8 cellular contexts compared by ENCODE assay signal in the genomic region with DNA sequence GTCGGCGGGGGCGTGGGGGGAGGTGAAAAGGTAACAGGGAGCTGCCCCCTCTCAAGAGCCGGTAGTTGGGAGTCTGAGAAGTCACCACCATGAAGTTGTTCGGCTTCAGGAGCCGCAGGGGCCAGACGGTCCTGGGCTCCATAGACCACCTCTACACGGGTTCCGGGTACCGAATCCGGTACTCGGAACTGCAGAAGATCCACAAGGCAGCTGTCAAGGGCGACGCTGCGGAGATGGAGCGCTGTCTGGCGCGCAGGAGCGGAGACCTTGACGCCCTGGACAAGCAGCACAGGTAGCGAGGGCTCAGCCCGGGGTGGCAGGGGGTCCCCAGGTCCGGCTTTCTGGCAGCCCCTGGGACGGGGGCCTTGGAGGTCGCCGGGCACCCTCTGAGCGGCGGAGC. TPM values are rescaled to one million over a fixed set of nuclear protein-coding genes. Genes with fewer than 3 reads are reported as not detected.
DNase-seq lines count a peak whose midpoint lies in the region; ATAC-seq and TF ChIP-seq lines count a peak whose summit lies in the region.

No MANE protein-coding gene starts in this region.

- CTCF ChIA-PET in activated naive CD4-positive, alpha-beta T cell treated with anti-CD3 and anti-CD28 coated beads, Interleukin-2, amount 10 ng/mL, durations not matched to agents 7 days and 5 days (lab: Charles Lee) = interaction anchor here (1.0 kb wide), 1 partner anchor 358 kb away, joined by 3 read pairs; no protein-coding TSS in a partner anchor

- peak overlapping the region; percentile 81 for H3K4me3 Mint-ChIP-seq in activated naive CD4-positive, alpha-beta T cell treated with anti-CD3 and anti-CD28 coated beads, Interleukin-2, amount 10 ng/mL, durations not matched to agents 7 days and 5 days

- peak; percentile 8 for ATAC-seq in GM21786 (IDR thresholded peaks at IDR 0.05; ENCODE audit: unreplicated experiment)
- ATAC-seq in lung (ENCODE audit: insufficient read depth, low FRiP score) = peak; percentile 10
- no peak for ATAC-seq in HG03045 (IDR thresholded peaks at IDR 0.05; ENCODE audit: unreplicated experiment)

- no peaks in the 10 kb centered on the region for H3K36me3 Mint-ChIP-seq in activated naive CD4-positive, alpha-beta T cell treated with anti-CD3 and anti-CD28 coated beads, Interleukin-2, amount 10 ng/mL, durations not matched to agents 7 days and 5 days

- H3K4me3 ChIP-seq in AG09309 (ENCODE audit: control insufficient read depth, low read depth, low read length) (peak overlapping the region; percentile 55), lung (no peak overlapping the region)

- H3K27me3 ChIP-seq in lung (ENCODE audit: control insufficient read depth, insufficient read depth) = no peaks in the 10 kb centered on the region

- H3K4me1 Mint-ChIP-seq in activated naive CD4-positive, alpha-beta T cell treated with anti-CD3 and anti-CD28 coated beads, Interleukin-2, amount 10 ng/mL, durations not matched to agents 7 days and 5 days = peaks cover 12% of the 10 kb centered on the region

- no peak overlapping the region for H3K27ac ChIP-seq in lung (ENCODE audit: low read depth in 1 of 2, low read length in 1 of 2)

- H3K9me3 Mint-ChIP-seq in activated naive CD4-positive, alpha-beta T cell treated with anti-CD3 and anti-CD28 coated beads, Interleukin-2, amount 10 ng/mL, durations not matched to agents 7 days and 5 days = no peaks in the 10 kb centered on the region

- WGBS in lung, 2 donors = 15 to 23% methylated on average over 27 to 28 of the region's 28 CpGs

- H3K27me3 Mint-ChIP-seq in activated naive CD4-positive, alpha-beta T cell treated with anti-CD3 and anti-CD28 coated beads, Interleukin-2, amount 10 ng/mL, durations not matched to agents 7 days and 5 days = peaks cover 9% of the 10 kb centered on the region

- DNase-seq in AG09309 (ENCODE audit: low read depth) = no peak
- DNase-seq in activated naive CD4-positive, alpha-beta T cell treated with anti-CD3 and anti-CD28 coated beads, Interleukin-2, amount 10 ng/mL, durations not matched to agents 7 days and 5 days = peak; percentile 31
- DNase-seq in lung (ENCODE audit: low spot score) = no peak
- DNase-seq in NCI-H1694 (lab: John Stamatoyannopoulos, UW) = no peak
- DNase-seq in NK-92 (lab: John Stamatoyannopoulos, UW; ENCODE audit: unreplicated experiment) = no peak
- no peak for DNase-seq in OCI-M2 (lab: John Stamatoyannopoulos, UW; ENCODE audit: unreplicated experiment)

- H3K9me3 ChIP-seq in lung (ENCODE audit: control insufficient read depth in 2 of 2, insufficient read depth in 1 of 2, low read length in 1 of 2) = no peaks in the 10 kb centered on the region

- H3K36me3 ChIP-seq in lung (ENCODE audit: control insufficient read depth in 2 of 2, insufficient read depth in 2 of 2, low read length in 2 of 2) = no peaks in the 10 kb centered on the region

- H3K27ac Mint-ChIP-seq in activated naive CD4-positive, alpha-beta T cell treated with anti-CD3 and anti-CD28 coated beads, Interleukin-2, amount 10 ng/mL, durations not matched to agents 7 days and 5 days = no peak overlapping the region

- H3K4me1 ChIP-seq in lung (ENCODE audit: control insufficient read depth in 2 of 2, insufficient read depth in 2 of 2, low read length in 2 of 2) = no peaks in the 10 kb centered on the region

- TF ChIP-seq CTCF in AG09309 (IDR thresholded peaks at IDR 0.05; ENCODE audit: control insufficient read depth, insufficient read depth, low read depth, low read length, missing control alignments) (no peak), lung (IDR thresholded peaks at IDR 0.05; ENCODE audit: control extremely low read depth, extremely low read depth) (no peak)

RNA-seq across cellular contexts. Expression of gene ZNF519, which starts 47.1 kb away (rescaled TPM):
- total RNA-seq in lung = 10 to 100 TPM in 1 of 2 donors, 1 to 10 TPM in 1; 4.8 to 17.2 TPM
- 1 to 10 TPM in 1 of 2 donors, under 1 TPM in 1; 0.70 to 1.7 TPM for polyA plus RNA-seq in lung
